ENCODE assay signal across 9 cellular contexts in genomic region chr1:173190101-173190895, GRCh38. TPM values are rescaled to one million over a fixed set of nuclear protein-coding genes. Genes with fewer than 3 reads are reported as not detected.
DNase-seq lines count a peak whose midpoint lies in the region; ATAC-seq, FAIRE-seq and TF ChIP-seq lines count a peak whose summit lies in the region.
"Had no signal": no experiment of that assay in that cellular context is flagged by ENCODE, and none has a peak within 500 bp of the region (broad histone marks: within the 10 kb centered on the region; RNA-seq: fewer than 3 reads in every experiment).

No MANE protein-coding gene starts in this region.

- H3K27me3 ChIP-seq in HepG2 (ENCODE audit: control insufficient read depth in 1 of 2, insufficient read depth in 2 of 2, low read length in 2 of 2) = no peaks in the 10 kb centered on the region
- H3K27me3 ChIP-seq in tibial nerve = no peaks in the 10 kb centered on the region

- no peaks in the 10 kb centered on the region for H4K20me1 ChIP-seq in HepG2 (ENCODE audit: insufficient read depth, low read length)

- DNase-seq in DMS 273 (lab: John Stamatoyannopoulos, UW; ENCODE audit: unreplicated experiment) (peak; percentile 78), NCI-H1105 (lab: John Stamatoyannopoulos, UW) (peak; percentile 13), caudate nucleus (lab: John Stamatoyannopoulos, UW) (peak in 31 of 61 donors; percentile 1 to 68 (median 16)), HepG2 (ENCODE audit: low spot score) (peak; percentile 85), tibial nerve (ENCODE audit: low spot score in 2 of 2) (peak; percentile 60 to 82)
- no peak for DNase-seq in stimulated activated naive CD4-positive, alpha-beta T cell (lab: John Stamatoyannopoulos, UW)
- no peak for DNase-seq in activated CD4-positive, alpha-beta T cell treated with anti-CD3 and anti-CD28 coated beads for 1 hour

- H3K9me3 ChIP-seq in HepG2 (ENCODE audit: low read length) = no peaks in the 10 kb centered on the region
- no peaks in the 10 kb centered on the region for H3K9me3 ChIP-seq in tibial nerve

- H3K36me3 ChIP-seq in HepG2 (replicated peaks in 1 of 2; ENCODE audit: control insufficient read depth in 1 of 2, insufficient read depth in 2 of 2, low read length in 2 of 2) (peaks cover 4 to 17% of the 10 kb centered on the region in 2 experiments; a peak in 3 of 5 replicates), tibial nerve (peaks cover 0 to 15% (median 0%) of the 10 kb centered on the region in 3 donors)

- H3K4me2 ChIP-seq in HepG2 (ENCODE audit: low read depth, low read length) = no peak overlapping the region

- CTCF ChIA-PET in HepG2 (lab: Yijun Ruan, JAX; ENCODE audit: low intra/inter-chr PET ratio, low total read pairs) = no interaction called here

- in situ Hi-C loops in HepG2 (cut with HindIII; ENCODE audit: extremely low pct_ligation_motif_present, low pct_unique_long_range_greater_than_20kb) = no loop called here

- POLR2A ChIA-PET in HepG2 (lab: Yijun Ruan, JAX) = interaction anchor here (0.7 to 1.0 kb wide), 4 partner anchors 12 to 67 kb away, joined by 3 to 5 read pairs (median 4); no protein-coding TSS in a partner anchor

- TF ChIP-seq RAD21 in HepG2 (CRISPR knock-in tag; IDR thresholded peaks at IDR 0.05) = no peak

- TF ChIP-seq EP300 in HepG2 (IDR thresholded peaks at IDR 0.05; ENCODE audit: low read depth in 2 of 2, low read length in 2 of 2) (peak in 1 of 2 experiments; percentile 49; a peak in 2 of 4 replicates), HepG2 (CRISPR knock-in tag; IDR thresholded peaks at IDR 0.05; ENCODE audit: borderline replicate concordance) (peak; percentile 16; the same call in 1 of the 2 replicates), tibial nerve (IDR thresholded peaks at IDR 0.05) (peak in 1 of 2 donors; percentile 78)

- peaks cover 10% of the 10 kb centered on the region for H3K79me2 ChIP-seq in HepG2 (ENCODE audit: insufficient read depth, low read length)

- 56% methylated on average over 10 of the region's 10 CpGs for WGBS in HepG2 (ENCODE audit: low lambda C conversion rate)
- WGBS in tibial nerve, 2 donors = 8 to 16% methylated on average over 10 of the region's 10 CpGs

- no peak for TF ChIP-seq POLR2A in HepG2 (IDR thresholded peaks at IDR 0.05; ENCODE audit: insufficient read depth in 1 of 2, low read depth in 2 of 2, low read length in 2 of 2)
- TF ChIP-seq POLR2A in tibial nerve (IDR thresholded peaks at IDR 0.05) = no peak

- TF ChIP-seq CTCF in HepG2 (CRISPR knock-in tag; IDR thresholded peaks at IDR 0.05) (no peak), tibial nerve (IDR thresholded peaks at IDR 0.05) (no peak)

- H3K27ac ChIP-seq in caudate nucleus (ENCODE audit: low read depth, low read length) = no peak overlapping the region
- H3K27ac ChIP-seq in HepG2 (ENCODE audit: extremely low read length, insufficient read depth, low read length) = peak overlapping the region; percentile 55
- peak overlapping the region in 3 of 4 donors; percentile 43 to 57 (median 46) for H3K27ac ChIP-seq in tibial nerve

- intact Hi-C loops in HepG2 (cut with micrococcal nuclease; ENCODE audit: unreplicated experiment) = no loop called here

- H3K4me3 ChIP-seq in HepG2 (replicated peaks in 1 of 3; ENCODE audit: insufficient read depth in 1 of 3, low read depth in 2 of 3, low read length in 3 of 3) = no peak overlapping the region
- no peak overlapping the region for H3K4me3 ChIP-seq in tibial nerve

- peak; percentile 64 for FAIRE-seq in HepG2 (lab: Jason Lieb, UNC)
- FAIRE-seq: frontal cortex had no signal

- H2AFZ ChIP-seq in HepG2 (ENCODE audit: low read length) = no peak overlapping the region

- H3K4me1 ChIP-seq in HepG2 (ENCODE audit: insufficient read depth, low read length) = peaks cover 23% of the 10 kb centered on the region
- peaks cover 0 to 21% (median 12%) of the 10 kb centered on the region in 4 donors for H3K4me1 ChIP-seq in tibial nerve

- BruUV-seq in HepG2 (replicated peaks; lab: Mats Ljungman, UMichigan) = no TSS peak

- ATAC-seq in HepG2 (peak; percentile 95), HG03521 (IDR thresholded peaks at IDR 0.05; ENCODE audit: unreplicated experiment) (no peak)

- H3K9ac ChIP-seq in HepG2 (ENCODE audit: insufficient read depth, low read depth, low read length) = no peak overlapping the region

TF ChIP-seq in HepG2, 621 proteins besides CTCF, POLR2A, EP300 and RAD21 (continues in another document):
- TF ChIP-seq ZNF446 (CRISPR knock-in tag; IDR thresholded peaks at IDR 0.05) (no peak), USF2 (IDR thresholded peaks at IDR 0.05; ENCODE audit: low read depth, low read length) (peak; percentile 28; the same call in 1 of the 2 replicates), USF2 (CRISPR knock-in tag; IDR thresholded peaks at IDR 0.05; ENCODE audit: borderline replicate concordance) (no peak), NCOA5 (CRISPR knock-in tag; IDR thresholded peaks at IDR 0.05) (no peak), ZNF430 (CRISPR knock-in tag; IDR thresholded peaks at IDR 0.05) (peak; percentile 69; the same call in 1 of the 2 replicates), ZNF557 (CRISPR knock-in tag; IDR thresholded peaks at IDR 0.05) (0 out of 2 replicates have a peak, but pooled peaks have one; percentile 54), TCF12 (IDR thresholded peaks at IDR 0.05) (no peak), TCF12 (CRISPR knock-in tag; IDR thresholded peaks at IDR 0.05) (0 out of 2 replicates have a peak, but pooled peaks have one; percentile 19), ZNF770 (CRISPR knock-in tag; IDR thresholded peaks at IDR 0.05) (no peak)

RNA-seq across cellular contexts. Expression of gene TNFSF4, which starts 16.8 kb away (rescaled TPM):
- total RNA-seq in HepG2 (2016; rRNA removed; fragmentation: Illumina TruSeq; extraction: Trizol) (2.4 and 3.2 TPM in 2 replicates), tibial nerve (1 to 10 TPM in 3 of 4 donors, under 1 TPM in 1; 0.87 to 5.1 (median 1.4) TPM)
- total RNA-seq in HepG2 (2016; cell fraction: cytosol; rRNA removed; fragmentation: Illumina TruSeq; extraction: Trizol; ENCODE audit: low read depth) = 0.30 and 0.53 TPM in 2 replicates
- total RNA-seq in HepG2 (2016; cell fraction: insoluble cytoplasmic fraction; rRNA removed; fragmentation: Illumina TruSeq; extraction: Trizol) = 2.7 and 3.6 TPM in 2 replicates
- 2.0 TPM in 2 replicates for total RNA-seq in HepG2 (2016; cell fraction: membrane; rRNA removed; fragmentation: Illumina TruSeq; extraction: Trizol)
- 2.8 and 3.0 TPM in 2 replicates for total RNA-seq in HepG2 (2016; cell fraction: nucleus; rRNA removed; fragmentation: Illumina TruSeq; extraction: Trizol)
- polyA plus RNA-seq in HepG2 (2011; rRNA removed) = 7.9 and 8.3 TPM in 2 replicates
- polyA plus RNA-seq in HepG2 (2011; cell fraction: cytosol; rRNA removed) = 3.3 and 6.8 TPM in 2 replicates
- 3.2 and 5.6 TPM in 2 replicates for polyA plus RNA-seq in HepG2 (2011; cell fraction: nucleus; rRNA removed)
- polyA plus RNA-seq in HepG2 (2012) = 9.1 and 11.8 TPM in 2 replicates
- 0.17 and 0.19 TPM in 2 replicates for polyA plus RNA-seq in HepG2 (2016; cell fraction: cytosol; fragmentation: Illumina TruSeq; extraction: Trizol; ENCODE audit: low read depth)
- 3.1 and 3.5 TPM in 2 replicates for polyA plus RNA-seq in HepG2 (2016; cell fraction: insoluble cytoplasmic fraction; fragmentation: Illumina TruSeq; extraction: Trizol; ENCODE audit: low read depth)
- 0.88 and 1.0 TPM in 2 replicates for polyA plus RNA-seq in HepG2 (2016; cell fraction: membrane; fragmentation: Illumina TruSeq; extraction: Trizol; ENCODE audit: low read depth)
- polyA plus RNA-seq in HepG2 (2016; cell fraction: nucleus; fragmentation: Illumina TruSeq; extraction: Trizol; ENCODE audit: insufficient read depth, low read depth) = 2.0 and 2.1 TPM in 2 replicates
- 0.47 and 5.8 TPM in 2 replicates for polyA minus RNA-seq in HepG2 (2011; rRNA and poly(A)+ RNA removed; ENCODE audit: low replicate concordance)
- polyA minus RNA-seq in HepG2 (2011; cell fraction: cytosol; rRNA and poly(A)+ RNA removed) = 4.8 and 5.8 TPM in 2 replicates
- polyA minus RNA-seq in HepG2 (2011; cell fraction: nucleus; rRNA and poly(A)+ RNA removed) = 23.4 and 33.6 TPM in 2 replicates

Comparison
In these comparisons a context has a peak if more than half of its experiments do, and no peak if none do; other contexts are left out.
1. DNase-seq: peak in DMS 273 (single experiment), NCI-H1105 (single experiment), caudate nucleus (31 of 61), HepG2 (single experiment) and tibial nerve (2 of 2); none in stimulated activated naive CD4-positive, alpha-beta T cell (0 of 6) and activated CD4-positive, alpha-beta T cell treated with anti-CD3 and anti-CD28 coated beads for 1 hour (single experiment).